In genomic region chr2:44188696-44189095, GRCh38 we compare ENCODE assay signal across 18 cellular contexts. TPM values are rescaled to one million over a fixed set of nuclear protein-coding genes. Genes with fewer than 3 reads are reported as not detected.
DNase-seq lines count a peak whose midpoint lies in the region; ATAC-seq and TF ChIP-seq lines count a peak whose summit lies in the region.
"Had no signal": no experiment of that assay in that cellular context is flagged by ENCODE, and none has a peak within 500 bp of the region (broad histone marks: within the 10 kb centered on the region; RNA-seq: fewer than 3 reads in every experiment).

No MANE protein-coding gene starts in this region.

- H3K4me1 Mint-ChIP-seq in natural killer cell (peaks cover 77 to 87% of the 10 kb centered on the region in 2 donors), activated B cell treated with CpG ODN at 0.5 μM for 24 hours (peaks cover 87% of the 10 kb centered on the region), immature natural killer cell (peaks cover 82 to 94% of the 10 kb centered on the region in 2 donors), Caco-2 (ENCODE audit: low read depth, unreplicated experiment) (peaks cover 14% of the 10 kb centered on the region)
- H3K4me1 Mint-ChIP-seq in natural killer cell treated with Interleukin-12 subunit alpha and Interleukin-12 subunit beta and Interleukin-15 and Interleukin-18, amount 100 ng/mL, for 72 hours (ENCODE audit: low read depth in 2 of 2) = peaks cover 55 to 61% of the 10 kb centered on the region in 2 donors
- peaks cover 87% of the 10 kb centered on the region for H3K4me1 Mint-ChIP-seq in activated T-cell treated with anti-CD3 and anti-CD28 coated beads, Interleukin-2, amount 50 U/mL, for 72 hours (ENCODE audit: low read depth)

- H3K27ac ChIP-seq in hepatocyte = no peak overlapping the region
- H3K27ac ChIP-seq in stomach = no peak overlapping the region
- H3K27ac ChIP-seq: A549 had no signal

- H4K20me1 ChIP-seq in hepatocyte (ENCODE audit: insufficient read depth, poor library complexity, severe bottlenecking) = peaks cover 76% of the 10 kb centered on the region

- H3K4me2 ChIP-seq in hepatocyte = no peak overlapping the region
- H3K4me2 ChIP-seq: A549 had no signal

- H3K36me3 ChIP-seq in hepatocyte (replicated peaks; ENCODE audit: insufficient read depth, low read depth) (no peaks in the 10 kb centered on the region), stomach (no peaks in the 10 kb centered on the region), Caco-2 (ENCODE audit: control insufficient read depth, insufficient read depth, low read length) (no peaks in the 10 kb centered on the region)

- H3K4me1 ChIP-seq in hepatocyte (ENCODE audit: insufficient read depth) (no peaks in the 10 kb centered on the region), stomach (peaks cover 5 to 87% (median 47%) of the 10 kb centered on the region in 4 donors), Caco-2 (no peaks in the 10 kb centered on the region)

- H2AFZ ChIP-seq in hepatocyte = no peak overlapping the region

- CTCF ChIA-PET in activated B cell treated with CpG ODN at 0.5 μM for 24 hours (lab: Charles Lee) (no interaction called here), Caco-2 (lab: Charles Lee) (interaction anchor here (0.6 kb wide), 1 partner anchor 200 kb away, joined by 3 read pairs; no protein-coding TSS in a partner anchor)

- TF ChIP-seq EP300 in stomach (IDR thresholded peaks at IDR 0.05) = no peak

- H3K9me3 Mint-ChIP-seq in natural killer cell (no peaks in the 10 kb centered on the region), activated B cell treated with CpG ODN at 0.5 μM for 24 hours (no peaks in the 10 kb centered on the region), immature natural killer cell (no peaks in the 10 kb centered on the region), Caco-2 (ENCODE audit: unreplicated experiment) (no peaks in the 10 kb centered on the region)
- H3K9me3 Mint-ChIP-seq in natural killer cell treated with Interleukin-12 subunit alpha and Interleukin-12 subunit beta and Interleukin-15 and Interleukin-18, amount 100 ng/mL, for 72 hours = no peaks in the 10 kb centered on the region
- no peaks in the 10 kb centered on the region for H3K9me3 Mint-ChIP-seq in activated T-cell treated with anti-CD3 and anti-CD28 coated beads, Interleukin-2, amount 50 U/mL, for 72 hours

- H3K4me3 Mint-ChIP-seq in natural killer cell (no peak overlapping the region), activated B cell treated with CpG ODN at 0.5 μM for 24 hours (peak overlapping the region; percentile 36), immature natural killer cell (peak overlapping the region in 1 of 5 donors; percentile 28), Caco-2 (ENCODE audit: unreplicated experiment) (no peak overlapping the region)
- H3K4me3 Mint-ChIP-seq in natural killer cell treated with Interleukin-12 subunit alpha and Interleukin-12 subunit beta and Interleukin-15 and Interleukin-18, amount 100 ng/mL, for 72 hours = no peak overlapping the region
- no peak overlapping the region for H3K4me3 Mint-ChIP-seq in activated T-cell treated with anti-CD3 and anti-CD28 coated beads, Interleukin-2, amount 50 U/mL, for 72 hours

- H3K9me3 ChIP-seq in hepatocyte (ENCODE audit: low read depth) = no peaks in the 10 kb centered on the region
- no peaks in the 10 kb centered on the region for H3K9me3 ChIP-seq in stomach
- no peaks in the 10 kb centered on the region for H3K9me3 ChIP-seq in Caco-2
- H3K9me3 ChIP-seq: A549 had no signal

- peaks cover 99% of the 10 kb centered on the region for H3K79me2 ChIP-seq in hepatocyte

- H3K4me3 ChIP-seq in hepatocyte = no peak overlapping the region
- no peak overlapping the region for H3K4me3 ChIP-seq in stomach
- H3K4me3 ChIP-seq in Caco-2 (ENCODE audit: low read depth, low read length) = no peak overlapping the region
- H3K4me3 ChIP-seq: A549 had no signal

- no peak for TF ChIP-seq CTCF in natural killer cell (IDR thresholded peaks at IDR 0.05)
- TF ChIP-seq CTCF in activated B cell treated with CpG ODN at 0.5 μM for 24 hours (IDR thresholded peaks at IDR 0.05) = no peak
- no peak for TF ChIP-seq CTCF in hepatocyte (IDR thresholded peaks at IDR 0.05; ENCODE audit: poor library complexity)
- no peak for TF ChIP-seq CTCF in stomach (IDR thresholded peaks at IDR 0.05)
- no peak for TF ChIP-seq CTCF in Caco-2 (IDR thresholded peaks at IDR 0.05; ENCODE audit: insufficient read depth in 1 of 2, low read depth in 1 of 2, low read length in 1 of 2, severe bottlenecking in 1 of 2, unreplicated experiment in 1 of 2)

- H3K36me3 Mint-ChIP-seq in natural killer cell (no peaks in the 10 kb centered on the region), activated B cell treated with CpG ODN at 0.5 μM for 24 hours (ENCODE audit: low read depth) (peaks cover 20% of the 10 kb centered on the region), immature natural killer cell (no peaks in the 10 kb centered on the region), Caco-2 (ENCODE audit: insufficient read depth, unreplicated experiment) (peaks cover 26% of the 10 kb centered on the region)
- no peaks in the 10 kb centered on the region for H3K36me3 Mint-ChIP-seq in natural killer cell treated with Interleukin-12 subunit alpha and Interleukin-12 subunit beta and Interleukin-15 and Interleukin-18, amount 100 ng/mL, for 72 hours
- peaks cover 0 to 1% of the 10 kb centered on the region in 2 donors for H3K36me3 Mint-ChIP-seq in activated T-cell treated with anti-CD3 and anti-CD28 coated beads, Interleukin-2, amount 50 U/mL, for 72 hours (ENCODE audit: insufficient read depth in 2 of 2)

- no peaks in the 10 kb centered on the region for H3K27me3 Mint-ChIP-seq in natural killer cell (ENCODE audit: low read depth in 2 of 2)
- no peaks in the 10 kb centered on the region for H3K27me3 Mint-ChIP-seq in natural killer cell treated with Interleukin-12 subunit alpha and Interleukin-12 subunit beta and Interleukin-15 and Interleukin-18, amount 100 ng/mL, for 72 hours
- H3K27me3 Mint-ChIP-seq in activated B cell treated with CpG ODN at 0.5 μM for 24 hours = no peaks in the 10 kb centered on the region
- peaks cover 1 to 8% (median 3%) of the 10 kb centered on the region in 3 donors for H3K27me3 Mint-ChIP-seq in immature natural killer cell (ENCODE audit: low read depth in 3 of 3)
- H3K27me3 Mint-ChIP-seq in activated T-cell treated with anti-CD3 and anti-CD28 coated beads, Interleukin-2, amount 50 U/mL, for 72 hours (ENCODE audit: low read depth) = no peaks in the 10 kb centered on the region
- no peaks in the 10 kb centered on the region for H3K27me3 Mint-ChIP-seq in Caco-2 (ENCODE audit: insufficient read depth, unreplicated experiment)

- DNase-seq in natural killer cell (no peak), activated B cell treated with CpG ODN at 0.5 μM for 24 hours (no peak), immature natural killer cell (no peak), hepatocyte (ENCODE audit: low spot score) (no peak), stomach (no peak), Caco-2 (no peak)
- DNase-seq in natural killer cell treated with Interleukin-12 subunit alpha and Interleukin-12 subunit beta and Interleukin-15 and Interleukin-18, amount 100 ng/mL, for 72 hours (ENCODE audit: low spot score) = no peak
- no peak for DNase-seq in activated T-cell treated with anti-CD3 and anti-CD28 coated beads, Interleukin-2, amount 50 U/mL, for 72 hours
- DNase-seq: H7, Karpas-422, MM.1S, NCI-H1105 treated with DMSO at 0.1 percent for 48 hours, NCI-H187, NCI-H446 treated with DMSO at 0.1 percent for 48 hours, NCI-H774, Right ventricle myocardium superior had no signal

- BruUV-seq in Caco-2 (replicated peaks; lab: Mats Ljungman, UMichigan) = no TSS peak

- H3K27me3 ChIP-seq in hepatocyte (no peaks in the 10 kb centered on the region), stomach (no peaks in the 10 kb centered on the region), Caco-2 (replicated peaks; ENCODE audit: control insufficient read depth, insufficient read depth, low read length) (no peaks in the 10 kb centered on the region)

- WGBS in hepatocyte (ENCODE audit: low lambda C conversion rate, missing lambda C conversion rate) = 71% methylated on average over 3 of the region's 3 CpGs
- 78 to 90% (median 81%) methylated on average over 3 of the region's 3 CpGs for WGBS in stomach, 5 donors

- TF ChIP-seq POLR2A in stomach (IDR thresholded peaks at IDR 0.05) = no peak

- H3K27ac Mint-ChIP-seq in natural killer cell (peak overlapping the region; percentile 68 to 94), activated B cell treated with CpG ODN at 0.5 μM for 24 hours (peak overlapping the region; percentile 53), immature natural killer cell (peak overlapping the region in 4 of 6 donors; percentile 13 to 81 (median 54)), Caco-2 (ENCODE audit: unreplicated experiment) (no peak overlapping the region)
- peak overlapping the region in 1 of 2 donors; percentile 79 for H3K27ac Mint-ChIP-seq in natural killer cell treated with Interleukin-12 subunit alpha and Interleukin-12 subunit beta and Interleukin-15 and Interleukin-18, amount 100 ng/mL, for 72 hours
- no peak overlapping the region for H3K27ac Mint-ChIP-seq in activated T-cell treated with anti-CD3 and anti-CD28 coated beads, Interleukin-2, amount 50 U/mL, for 72 hours

- POLR2A ChIA-PET in activated B cell treated with CpG ODN at 0.5 μM for 24 hours (lab: Charles Lee) (interaction anchor here (1.3 kb wide), 1 partner anchor 20 kb away, joined by 3 read pairs; the partner anchor contains the start of gene PPM1B), Caco-2 (lab: Charles Lee) (no interaction called here)

- no peaks in the 10 kb centered on the region for H3K9me2 ChIP-seq in hepatocyte (replicated peaks; ENCODE audit: insufficient read depth)

- intact Hi-C loops in natural killer cell (cut with micrococcal nuclease) (no loop called here), activated B cell treated with CpG ODN at 0.5 μM for 24 hours (cut with micrococcal nuclease) (no loop called here), stomach (cut with DNase I; ENCODE audit: low total_unique reads) (no loop called here), Caco-2 (cut with micrococcal nuclease; ENCODE audit: unreplicated experiment) (no loop called here)

- ATAC-seq in natural killer cell (no peak), activated B cell treated with CpG ODN at 0.5 μM for 24 hours (ENCODE audit: low read depth) (no peak)
- ATAC-seq in natural killer cell treated with Interleukin-12 subunit alpha and Interleukin-12 subunit beta and Interleukin-15 and Interleukin-18, amount 100 ng/mL, for 72 hours = no peak
- no peak for ATAC-seq in activated T-cell treated with anti-CD3 and anti-CD28 coated beads, Interleukin-2, amount 50 U/mL, for 72 hours (replicated peaks in 1 of 2)
- ATAC-seq: A549, Panc1 had no signal

RNA-seq across cellular contexts. Expression of gene PPM1B, which starts 20.0 kb away (rescaled TPM):
- total RNA-seq in natural killer cell (100 to 1,000 TPM in 1 of 3 donors, 10 to 100 TPM in 2; 79.9 to 102 (median 98.8) TPM), activated B cell treated with CpG ODN at 0.5 μM for 24 hours (51.6 and 55.2 TPM in 2 replicates), hepatocyte (48.1 and 49.1 TPM in 2 replicates), stomach (100 to 1,000 TPM in 1 of 5 donors, 10 to 100 TPM in 4; 11.7 to 122 (median 59.4) TPM), Caco-2 (2022) (82.9 and 85.4 TPM in 2 replicates)
- 10 to 100 TPM; 44.8 to 75.5 TPM for total RNA-seq in natural killer cell treated with Interleukin-12 subunit alpha and Interleukin-12 subunit beta and Interleukin-15 and Interleukin-18, amount 100 ng/mL, for 72 hours
- polyA plus RNA-seq in immature natural killer cell (10 to 100 TPM; 32.1 to 61.3 (median 40.0) TPM), hepatocyte (36.0 and 39.1 TPM in 2 replicates), stomach (10 to 100 TPM; 16.8 to 29.6 (median 22.3) TPM)
- 10 to 100 TPM; 47.6 to 60.1 TPM for total RNA-seq in activated T-cell treated with anti-CD3 and anti-CD28 coated beads, Interleukin-2, amount 50 U/mL, for 72 hours

Comparison
In these comparisons a context has a peak if more than half of its experiments do, and no peak if none do; other contexts are left out.
1. H3K27ac Mint-ChIP-seq: peak in natural killer cell (2 of 2), activated B cell treated with CpG ODN at 0.5 μM for 24 hours (single experiment) and immature natural killer cell (4 of 6); none in activated T-cell treated with anti-CD3 and anti-CD28 coated beads, Interleukin-2, amount 50 U/mL, for 72 hours (single experiment) and Caco-2 (single experiment).